In the genomic region with DNA sequence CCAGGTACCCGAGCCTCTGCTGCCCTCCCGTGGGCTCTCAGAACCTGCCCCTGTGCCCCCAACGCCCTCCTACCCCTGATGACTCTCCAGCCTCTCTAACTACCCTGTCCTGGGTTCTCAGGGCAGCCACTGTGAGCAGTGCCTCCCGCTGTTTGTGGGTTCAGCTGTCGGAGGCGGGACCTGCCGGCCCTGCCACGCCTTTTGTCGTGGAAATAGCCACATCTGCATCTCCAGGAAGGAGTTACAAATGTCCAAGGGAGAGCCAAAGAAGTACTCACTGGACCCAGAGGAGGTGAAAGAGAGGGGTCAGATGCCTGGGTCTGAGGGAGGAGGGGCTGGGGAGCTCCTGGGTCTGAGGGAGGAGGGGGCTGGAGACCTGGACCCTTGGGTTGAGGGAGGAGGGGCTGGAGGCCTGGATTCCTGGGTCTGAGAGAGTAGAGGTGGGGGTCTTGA, we compare ENCODE assay signal across 1 cellular context.
TF ChIP-seq lines count a peak whose summit lies in the region.

No MANE protein-coding gene starts in this region.

TF ChIP-seq in GM23338, 12 proteins besides CTCF, POLR2A, EP300 and RAD21 (continued from another document):
- TF ChIP-seq REST (IDR thresholded peaks at IDR 0.05; ENCODE audit: unreplicated experiment) = no peak
- TF ChIP-seq ZNF462 (CRISPR knock-in tag; IDR thresholded peaks at IDR 0.05) = 0 out of 2 replicates have a peak, but pooled peaks have one; percentile 39
- TF ChIP-seq POLR2AphosphoS5 (IDR thresholded peaks at IDR 0.05; ENCODE audit: low read depth) = peak; percentile 59
